ENCODE assay signal across 1 cellular context in the genomic region with DNA sequence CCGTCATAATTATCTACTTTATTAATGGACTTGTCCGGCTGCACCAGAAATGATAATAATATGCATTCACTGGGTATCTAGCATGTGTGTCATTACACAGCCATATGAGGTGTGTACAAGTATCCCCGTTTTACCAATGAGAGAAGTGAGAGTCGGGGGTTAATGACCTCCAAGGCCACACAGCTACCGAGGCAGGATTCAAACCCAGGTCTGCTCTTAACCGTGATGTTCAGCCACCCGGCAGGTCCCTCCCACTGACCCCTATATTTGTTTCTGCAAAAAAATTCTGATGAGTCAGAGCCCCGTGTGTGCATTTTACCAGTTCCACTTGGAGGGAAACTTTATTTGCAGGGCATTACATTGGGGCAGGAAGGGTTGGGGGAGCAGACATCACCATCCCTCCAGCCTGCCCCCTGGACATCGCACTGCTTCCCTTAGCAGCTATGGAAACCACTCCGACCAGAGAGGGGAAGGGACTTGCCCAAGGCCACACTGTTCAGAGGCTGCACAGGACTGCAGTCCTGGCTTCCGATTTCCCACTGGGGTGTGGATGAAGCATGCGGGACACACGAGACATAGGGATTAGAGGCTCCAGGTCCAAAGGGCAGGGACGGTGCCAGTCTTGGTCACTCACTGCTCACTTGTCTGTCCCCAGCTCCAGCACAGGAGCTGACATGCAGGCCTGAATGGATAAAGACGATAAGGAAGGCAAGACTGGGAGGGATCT.
TF ChIP-seq lines count a peak whose summit lies in the region.

No MANE protein-coding gene starts in this region.

TF ChIP-seq in K562, 482 proteins besides CTCF, POLR2A, EP300 and RAD21 (continued from another document and continues in another):
- TF ChIP-seq ATF3 (IDR thresholded peaks at IDR 0.05) (peak; percentile 45; the same call in 1 of the 2 replicates), ATF3 (CRISPR knock-in tag; conservative IDR thresholded peaks at IDR 0.05) (no peak), ZNF316 (IDR thresholded peaks at IDR 0.05) (peak; percentile 76), RBM17 (IDR thresholded peaks at IDR 0.05; ENCODE audit: borderline replicate concordance, low read depth, low read length) (no peak), CBX8 (IDR thresholded peaks at IDR 0.05; ENCODE audit: borderline replicate concordance, extremely low read depth, low read depth, low read length, poor library complexity, severe bottlenecking) (no peak), ZBTB43 (CRISPR knock-in tag; IDR thresholded peaks at IDR 0.05) (no peak), ZBED1 (IDR thresholded peaks at IDR 0.05) (no peak), RUNX1 (IDR thresholded peaks at IDR 0.05; ENCODE audit: low read depth) (no peak), HMGN3 (IDR thresholded peaks at IDR 0.05; ENCODE audit: borderline replicate concordance, extremely low read depth, insufficient read length, low read depth, low read length) (no peak), SNIP1 (IDR thresholded peaks at IDR 0.05; ENCODE audit: low read depth) (no peak), EHMT2 (IDR thresholded peaks at IDR 0.05) (no peak), FOSL1 (tag; conservative IDR thresholded peaks at IDR 0.05) (no peak), BCOR (IDR thresholded peaks at IDR 0.05) (peak; percentile 60; the same call in 1 of the 2 replicates), ZNF561 (CRISPR knock-in tag; conservative IDR thresholded peaks at IDR 0.05) (no peak), ILF3 (IDR thresholded peaks at IDR 0.05; ENCODE audit: borderline replicate concordance) (no peak), TSC22D4 (tag; IDR thresholded peaks at IDR 0.05) (no peak), NELFE (IDR thresholded peaks at IDR 0.05; ENCODE audit: insufficient read depth, insufficient read length) (no peak), CCAR2 (IDR thresholded peaks at IDR 0.05; ENCODE audit: low read depth, low read length) (no peak), CBFA2T3 (IDR thresholded peaks at IDR 0.05) (peak; percentile 49), STAT5B (CRISPR knock-in tag; IDR thresholded peaks at IDR 0.05) (no peak), BRD9 (IDR thresholded peaks at IDR 0.05; ENCODE audit: low read depth, partially characterized antibody) (peak; percentile 99), C11orf30 (IDR thresholded peaks at IDR 0.05; ENCODE audit: low read depth) (peak; percentile 79), ZC3H11A (IDR thresholded peaks at IDR 0.05; ENCODE audit: low read depth, low read length) (no peak), KDM1A (IDR thresholded peaks at IDR 0.05) (peak in 1 of 2 experiments; percentile 18; a peak in 1 of 4 replicates), HOMEZ (CRISPR knock-in tag; IDR thresholded peaks at IDR 0.05) (no peak), PHB2 (IDR thresholded peaks at IDR 0.05; ENCODE audit: low read depth) (no peak), KDM5B (IDR thresholded peaks at IDR 0.05; ENCODE audit: insufficient replicate concordance, low read depth, low read length) (no peak), ZNF121 (CRISPR knock-in tag; conservative IDR thresholded peaks at IDR 0.05) (no peak), IFI16 (CRISPR knock-in tag; IDR thresholded peaks at IDR 0.05) (no peak), ARID1B (IDR thresholded peaks at IDR 0.05) (peak; percentile 25; the same call in 1 of the 2 replicates), MXD1 (CRISPR knock-in tag; IDR thresholded peaks at IDR 0.05; ENCODE audit: borderline replicate concordance, poor library complexity, severe bottlenecking) (no peak), KDM2B (CRISPR knock-in tag; IDR thresholded peaks at IDR 0.05) (no peak), SIRT6 (IDR thresholded peaks at IDR 0.05; ENCODE audit: low read depth, low read length) (no peak), LEF1 (IDR thresholded peaks at IDR 0.05) (no peak), ZC3H8 (IDR thresholded peaks at IDR 0.05) (no peak), TEAD4 (IDR thresholded peaks at IDR 0.05; ENCODE audit: low read length) (no peak), TEAD4 (CRISPR knock-in tag; IDR thresholded peaks at IDR 0.05; ENCODE audit: borderline replicate concordance) (no peak), GABPB1 (CRISPR knock-in tag; IDR thresholded peaks at IDR 0.05) (no peak), NFXL1 (CRISPR knock-in tag; IDR thresholded peaks at IDR 0.05) (no peak), ESRRA (IDR thresholded peaks at IDR 0.05; ENCODE audit: borderline replicate concordance, low read depth) (no peak), SIN3A (IDR thresholded peaks at IDR 0.05; ENCODE audit: borderline replicate concordance in 2 of 2, control insufficient read depth in 1 of 2, low read depth in 2 of 2, low read length in 2 of 2) (no peak), ZNF778 (CRISPR knock-in tag; IDR thresholded peaks at IDR 0.05) (no peak), PRMT5 (CRISPR knock-in tag; IDR thresholded peaks at IDR 0.05) (no peak), EGR1 (conservative IDR thresholded peaks at IDR 0.05) (no peak), ZFP36 (IDR thresholded peaks at IDR 0.05; ENCODE audit: low read depth, low read length, partially characterized antibody) (peak; percentile 65), NEUROD1 (IDR thresholded peaks at IDR 0.05; ENCODE audit: borderline replicate concordance, low read depth, low read length, partially characterized antibody) (no peak), MAFG (tag; conservative IDR thresholded peaks at IDR 0.05) (peak; percentile 40; the same call in 1 of the 2 replicates), CHD4 (IDR thresholded peaks at IDR 0.05; ENCODE audit: insufficient read depth, insufficient replicate concordance, low read depth, low read length, poor library complexity, severe bottlenecking) (no peak), MAZ (CRISPR knock-in tag; conservative IDR thresholded peaks at IDR 0.05 in 1 of 2, IDR thresholded peaks at IDR 0.05 in 1 of 2) (no peak), KLF13 (tag; IDR thresholded peaks at IDR 0.05; ENCODE audit: borderline replicate concordance, low read depth) (0 out of 2 replicates have a peak, but pooled peaks have one; percentile 25), STAT5A (IDR thresholded peaks at IDR 0.05; ENCODE audit: borderline replicate concordance, low read length) (no peak), ZNF212 (CRISPR knock-in tag; IDR thresholded peaks at IDR 0.05) (no peak), E2F6 (IDR thresholded peaks at IDR 0.05; ENCODE audit: borderline replicate concordance in 1 of 2, extremely low read depth in 1 of 2, insufficient read depth in 1 of 2, insufficient read length in 1 of 2, low read depth in 1 of 2, low read length in 1 of 2, poor library complexity in 1 of 2, severe bottlenecking in 1 of 2) (no peak), FOXP4 (CRISPR knock-in tag; IDR thresholded peaks at IDR 0.05; ENCODE audit: borderline replicate concordance) (no peak)
- TF ChIP-seq, protein P1, sequence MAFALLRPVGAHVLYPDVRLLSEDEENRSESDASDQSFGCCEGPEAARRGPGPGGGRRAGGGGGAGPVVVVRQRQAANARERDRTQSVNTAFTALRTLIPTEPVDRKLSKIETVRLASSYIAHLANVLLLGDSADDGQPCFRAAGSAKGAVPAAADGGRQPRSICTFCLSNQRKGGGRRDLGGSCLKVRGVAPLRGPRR (CRISPR knock-in tag; IDR thresholded peaks at IDR 0.05) = no peak
- TF ChIP-seq, protein P2, sequence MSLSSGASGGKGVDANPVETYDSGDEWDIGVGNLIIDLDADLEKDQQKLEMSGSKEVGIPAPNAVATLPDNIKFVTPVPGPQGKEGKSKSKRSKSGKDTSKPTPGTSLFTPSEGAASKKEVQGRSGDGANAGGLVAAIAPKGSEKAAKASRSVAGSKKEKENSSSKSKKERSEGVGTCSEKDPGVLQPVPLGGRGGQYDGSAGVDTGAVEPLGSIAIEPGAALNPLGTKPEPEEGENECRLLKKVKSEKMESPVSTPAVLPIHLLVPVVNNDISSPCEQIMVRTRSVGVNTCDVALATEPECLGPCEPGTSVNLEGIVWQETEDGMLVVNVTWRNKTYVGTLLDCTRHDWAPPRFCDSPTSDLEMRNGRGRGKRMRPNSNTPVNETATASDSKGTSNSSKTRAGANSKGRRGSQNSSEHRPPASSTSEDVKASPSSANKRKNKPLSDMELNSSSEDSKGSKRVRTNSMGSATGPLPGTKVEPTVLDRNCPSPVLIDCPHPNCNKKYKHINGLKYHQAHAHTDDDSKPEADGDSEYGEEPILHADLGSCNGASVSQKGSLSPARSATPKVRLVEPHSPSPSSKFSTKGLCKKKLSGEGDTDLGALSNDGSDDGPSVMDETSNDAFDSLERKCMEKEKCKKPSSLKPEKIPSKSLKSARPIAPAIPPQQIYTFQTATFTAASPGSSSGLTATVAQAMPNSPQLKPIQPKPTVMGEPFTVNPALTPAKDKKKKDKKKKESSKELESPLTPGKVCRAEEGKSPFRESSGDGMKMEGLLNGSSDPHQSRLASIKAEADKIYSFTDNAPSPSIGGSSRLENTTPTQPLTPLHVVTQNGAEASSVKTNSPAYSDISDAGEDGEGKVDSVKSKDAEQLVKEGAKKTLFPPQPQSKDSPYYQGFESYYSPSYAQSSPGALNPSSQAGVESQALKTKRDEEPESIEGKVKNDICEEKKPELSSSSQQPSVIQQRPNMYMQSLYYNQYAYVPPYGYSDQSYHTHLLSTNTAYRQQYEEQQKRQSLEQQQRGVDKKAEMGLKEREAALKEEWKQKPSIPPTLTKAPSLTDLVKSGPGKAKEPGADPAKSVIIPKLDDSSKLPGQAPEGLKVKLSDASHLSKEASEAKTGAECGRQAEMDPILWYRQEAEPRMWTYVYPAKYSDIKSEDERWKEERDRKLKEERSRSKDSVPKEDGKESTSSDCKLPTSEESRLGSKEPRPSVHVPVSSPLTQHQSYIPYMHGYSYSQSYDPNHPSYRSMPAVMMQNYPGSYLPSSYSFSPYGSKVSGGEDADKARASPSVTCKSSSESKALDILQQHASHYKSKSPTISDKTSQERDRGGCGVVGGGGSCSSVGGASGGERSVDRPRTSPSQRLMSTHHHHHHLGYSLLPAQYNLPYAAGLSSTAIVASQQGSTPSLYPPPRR (CRISPR knock-in tag; IDR thresholded peaks at IDR 0.05; ENCODE audit: borderline replicate concordance) = no peak
- TF ChIP-seq, protein P3, sequence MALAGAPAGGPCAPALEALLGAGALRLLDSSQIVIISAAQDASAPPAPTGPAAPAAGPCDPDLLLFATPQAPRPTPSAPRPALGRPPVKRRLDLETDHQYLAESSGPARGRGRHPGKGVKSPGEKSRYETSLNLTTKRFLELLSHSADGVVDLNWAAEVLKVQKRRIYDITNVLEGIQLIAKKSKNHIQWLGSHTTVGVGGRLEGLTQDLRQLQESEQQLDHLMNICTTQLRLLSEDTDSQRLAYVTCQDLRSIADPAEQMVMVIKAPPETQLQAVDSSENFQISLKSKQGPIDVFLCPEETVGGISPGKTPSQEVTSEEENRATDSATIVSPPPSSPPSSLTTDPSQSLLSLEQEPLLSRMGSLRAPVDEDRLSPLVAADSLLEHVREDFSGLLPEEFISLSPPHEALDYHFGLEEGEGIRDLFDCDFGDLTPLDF (CRISPR knock-in tag; IDR thresholded peaks at IDR 0.05) = no peak
